8 cellular contexts compared by ENCODE assay signal in the genomic region with DNA sequence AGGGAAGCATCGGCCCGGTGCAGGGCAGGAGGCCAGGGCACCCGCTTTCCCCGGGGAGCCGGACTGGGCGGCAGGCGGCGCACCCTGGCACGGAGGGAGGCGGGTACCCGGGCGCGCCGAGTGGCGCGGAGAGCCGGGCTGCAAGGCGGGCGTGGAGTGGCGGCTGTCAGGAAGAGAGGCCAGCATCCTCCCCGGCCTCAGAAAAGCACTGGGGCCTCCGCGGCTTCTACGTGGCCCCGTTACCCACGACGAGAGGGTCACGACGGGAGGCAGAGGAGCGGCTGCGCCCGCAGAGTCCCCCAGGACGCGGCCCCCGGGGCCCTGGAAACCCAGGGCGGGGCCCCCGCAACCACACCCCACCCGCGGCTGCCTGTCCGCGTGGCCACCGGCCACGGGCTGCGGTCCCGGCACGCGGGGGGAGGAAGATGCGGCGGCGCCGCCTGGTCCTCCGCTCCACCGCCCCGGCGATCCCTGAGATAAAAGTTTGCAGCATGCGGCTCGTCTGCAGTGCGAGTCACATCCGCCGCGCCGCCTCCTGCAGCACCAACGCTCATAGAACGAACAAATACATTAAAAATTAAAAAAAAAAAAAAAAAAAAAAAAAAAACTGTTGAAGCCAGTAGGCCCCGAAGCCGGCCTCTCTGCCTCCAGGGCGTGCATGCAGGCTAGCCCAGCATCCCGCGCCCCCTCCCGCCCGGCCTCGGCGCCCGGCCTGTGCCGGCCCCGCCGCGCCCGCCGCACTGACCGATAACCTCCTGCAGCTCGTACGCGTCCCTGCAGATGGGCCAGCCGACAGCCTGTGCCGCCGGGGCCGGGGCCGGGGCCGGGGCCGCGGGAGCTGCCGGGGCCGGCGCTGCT. TPM values are rescaled to one million over a fixed set of nuclear protein-coding genes. Genes with fewer than 3 reads are reported as not detected.
A peak's percentile ranks its signal among the peaks of the same experiment; 100 is the strongest.
DNase-seq lines count a peak whose midpoint lies in the region; TF ChIP-seq lines count a peak whose summit lies in the region.

No MANE protein-coding gene starts in this region.

- H3K4me1 ChIP-seq in mammary epithelial cell (ENCODE audit: insufficient read depth, low read length) (peaks cover 28% of the 10 kb centered on the region), spleen (peaks cover 7 to 56% (median 41%) of the 10 kb centered on the region in 6 donors)

- peak overlapping the region; percentile 59 for H3K9ac ChIP-seq in mammary epithelial cell (ENCODE audit: insufficient read depth, low read length)

- no peak for TF ChIP-seq POLR2A in spleen (IDR thresholded peaks at IDR 0.05)

- H3K27ac ChIP-seq in mammary epithelial cell (ENCODE audit: insufficient read depth, low read depth, low read length): peak overlapping the region; percentile 45
- peak overlapping the region; percentile 44 to 91 (median 82) for H3K27ac ChIP-seq in spleen

- no TSS peak for BruUV-seq in mammary epithelial cell (replicated peaks; lab: Mats Ljungman, UMichigan)

- in situ Hi-C loops in mammary epithelial cell (cut with MboI; ENCODE audit: low sequenced_read_pairs in 2 of 2): loop anchor here in 1 of 2 donors (5.0 kb wide), 1 partner anchor 79 kb away; no protein-coding TSS in a partner anchor

- peak overlapping the region; percentile 92 for H3K4me2 ChIP-seq in mammary epithelial cell (ENCODE audit: insufficient read depth, low read depth, low read length)

- WGBS in mammary epithelial cell (ENCODE audit: low coverage, missing lambda C conversion rate): 4% methylated on average over 9 of the region's 95 CpGs
- WGBS in spleen, 5 donors: 0 to 1% (median 0%) methylated on average over 39 to 95 of the region's 95 CpGs

- peak; percentile 26 for DNase-seq in GM10266 (ENCODE audit: extremely low spot score)
- peak; percentile 75 for DNase-seq in H7
- DNase-seq in M059J (ENCODE audit: low read depth): peak; percentile 65
- DNase-seq in mammary epithelial cell: peak; percentile 51
- DNase-seq in inferior parietal cortex (ENCODE audit: extremely low spot score): peak; percentile 72
- peak; percentile 95 for DNase-seq in spleen
- DNase-seq in cortex of kidney (lab: John Stamatoyannopoulos, UW): no peak

- CTCF ChIA-PET in mammary epithelial cell (lab: Charles Lee; ENCODE audit: low non-redundant PET): interaction anchor here (0.8 kb wide), 1 partner anchor 58 kb away, joined by 34 read pairs; no protein-coding TSS in a partner anchor

- H4K20me1 ChIP-seq in mammary epithelial cell (ENCODE audit: insufficient read depth, low read length): no peaks in the 10 kb centered on the region

- dilution Hi-C loops in mammary epithelial cell (cut with HindIII; ENCODE audit: low sequenced_read_pairs): no loop called here

- no peaks in the 10 kb centered on the region for H3K36me3 ChIP-seq in H7 (replicated peaks; ENCODE audit: control insufficient read depth, insufficient read depth, low read length)
- no peaks in the 10 kb centered on the region for H3K36me3 ChIP-seq in mammary epithelial cell (ENCODE audit: insufficient read depth, low read length)
- no peaks in the 10 kb centered on the region for H3K36me3 ChIP-seq in spleen

- H3K27me3 ChIP-seq in H7 (ENCODE audit: control insufficient read depth, insufficient read depth, low read length) (no peaks in the 10 kb centered on the region), mammary epithelial cell (ENCODE audit: insufficient read depth, low read length) (no peaks in the 10 kb centered on the region), spleen (replicated peaks in 1 of 7) (no peaks in the 10 kb centered on the region)

- H3K9me3 ChIP-seq in mammary epithelial cell (replicated peaks; ENCODE audit: insufficient read depth, low read length) (no peaks in the 10 kb centered on the region), spleen (no peaks in the 10 kb centered on the region)

- intact Hi-C loops in mammary epithelial cell (cut with micrococcal nuclease): loop anchor here (1.0 to 10.0 kb wide), 6 partner anchors 35 to 458 kb away; no protein-coding TSS in a partner anchor
- intact Hi-C loops in spleen (cut with DNase I; ENCODE audit: low total_unique reads): no loop called here

- peaks cover 47% of the 10 kb centered on the region for H3K79me2 ChIP-seq in mammary epithelial cell (ENCODE audit: insufficient read depth, low read length)

- H3K4me3 ChIP-seq in H7 (ENCODE audit: insufficient read depth, low read depth, low read length) (peak overlapping the region; percentile 78), WI38 (ENCODE audit: low read depth, low read length) (peak overlapping the region; percentile 82), mammary epithelial cell (replicated peaks in 1 of 3; ENCODE audit: insufficient read depth in 1 of 3, low read depth in 2 of 3, low read length in 3 of 3) (peak overlapping the region; percentile 66 to 92 (median 78)), spleen (peak overlapping the region; percentile 62 to 95 (median 82))

- H2AFZ ChIP-seq in mammary epithelial cell (ENCODE audit: low read depth, low read length): peak overlapping the region; percentile 97

- TF ChIP-seq CTCF in GM10266 (IDR thresholded peaks at IDR 0.05; ENCODE audit: control insufficient read depth, insufficient read depth, low read depth, missing control alignments) (no peak), WI38 (IDR thresholded peaks at IDR 0.05; ENCODE audit: low read depth, low read length) (peak; percentile 22), mammary epithelial cell (conservative IDR thresholded peaks at IDR 0.05 in 1 of 2, IDR thresholded peaks at IDR 0.05 in 1 of 2; ENCODE audit: extremely low read depth in 1 of 2, insufficient read depth in 1 of 2, low read depth in 1 of 2, low read length in 2 of 2) (peak; percentile 10 to 67), spleen (IDR thresholded peaks at IDR 0.05 in 8 of 11, conservative IDR thresholded peaks at IDR 0.05 in 3 of 11) (peak in 6 of 11 experiments; percentile 7 to 47 (median 34))

RNA-seq across cellular contexts. Expression of gene STK39, which starts 0.7 kb away (rescaled TPM):
- total RNA-seq in H7 (2014; rRNA removed; shearing (Covaris generic)): 20.8 and 27.9 TPM in 2 replicates
- 8.6 and 14.4 TPM in 2 replicates for total RNA-seq in M059J (2014; rRNA removed; shearing (Covaris generic))
- total RNA-seq in mammary epithelial cell: 10 to 100 TPM; 24.8 to 33.7 TPM
- polyA plus RNA-seq in mammary epithelial cell: 15.9 TPM
- polyA minus RNA-seq in mammary epithelial cell: 8.4 TPM
- total RNA-seq in spleen: 10 to 100 TPM in 6 of 7 donors, 1 to 10 TPM in 1; 9.1 to 17.8 (median 12.9) TPM
- polyA plus RNA-seq in spleen: 10 to 100 TPM in 1 of 3 donors, 1 to 10 TPM in 2; 8.6 to 11.5 (median 8.6) TPM
